In the genomic region with DNA sequence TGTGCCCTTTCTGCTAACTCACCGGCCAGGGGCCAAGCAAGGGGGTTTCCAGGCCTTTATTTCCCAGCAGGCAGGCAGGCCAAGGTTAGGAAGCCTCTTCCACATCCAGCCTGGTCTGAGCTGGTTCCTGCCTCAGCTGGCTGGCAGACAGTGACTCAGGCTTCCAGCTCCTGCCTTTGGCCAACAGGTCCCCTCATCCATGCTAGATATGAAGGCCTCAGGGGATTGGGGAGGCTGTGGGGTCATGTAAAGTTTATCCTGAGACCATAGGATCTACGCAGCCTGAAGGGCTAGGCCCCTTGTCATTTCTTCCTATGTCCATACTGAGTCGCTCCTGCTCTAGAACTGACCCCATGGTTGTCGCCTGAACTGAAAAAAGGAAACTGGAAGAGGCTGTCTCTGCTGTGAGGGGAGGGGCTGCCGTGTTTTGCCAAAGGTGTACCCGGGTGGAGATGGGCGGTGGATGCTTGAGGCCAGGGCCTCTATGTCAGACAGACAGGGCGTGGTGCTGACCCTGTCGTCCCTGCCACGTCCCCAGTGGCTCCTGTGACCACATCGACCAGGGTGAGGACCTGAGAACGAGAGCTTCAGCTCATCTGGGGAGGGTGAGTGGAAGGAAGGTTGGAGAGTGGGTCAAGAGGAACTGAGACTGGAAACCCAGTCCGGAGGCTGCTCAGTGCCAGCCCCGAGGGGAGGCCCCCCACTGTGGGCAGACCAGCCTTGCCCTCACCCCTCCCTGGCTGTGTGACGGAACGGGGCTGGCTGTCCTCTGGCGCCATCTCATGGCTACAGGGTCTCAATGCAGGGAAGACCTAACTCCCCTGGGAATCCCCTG, we compare ENCODE assay signal across 8 cellular contexts. TPM values are rescaled to one million over a fixed set of nuclear protein-coding genes. Genes with fewer than 3 reads are reported as not detected.
DNase-seq lines count a peak whose midpoint lies in the region; ATAC-seq and TF ChIP-seq lines count a peak whose summit lies in the region.

No MANE protein-coding gene starts in this region.

- intact Hi-C loops in heart right ventricle (cut with DNase I) = loop anchor here in 9 of 10 donors (1.0 to 10.0 kb wide), 12 partner anchors 47 to 564 kb away; no protein-coding TSS in a partner anchor

- H3K9me3 ChIP-seq in SK-N-MC (ENCODE audit: low read depth, low read length) (no peaks in the 10 kb centered on the region), heart right ventricle (no peaks in the 10 kb centered on the region)

- H3K27ac Mint-ChIP-seq in progenitor cell of endocrine pancreas = peak overlapping the region; percentile 62

- H3K4me1 ChIP-seq in heart right ventricle = peaks cover 12 to 59% (median 31%) of the 10 kb centered on the region in 9 donors

- ATAC-seq in GM21825 (IDR thresholded peaks at IDR 0.05; ENCODE audit: unreplicated experiment) (peak; percentile 70), heart right ventricle (peak; percentile 79 to 89 (median 82)), GM21515 (IDR thresholded peaks at IDR 0.05; ENCODE audit: unreplicated experiment) (no peak)

- WGBS in heart right ventricle, 2 donors = 15 to 20% methylated on average over 17 of the region's 17 CpGs

- H3K4me3 Mint-ChIP-seq in progenitor cell of endocrine pancreas (ENCODE audit: low read depth) = peak overlapping the region; percentile 10

- DNase-seq in GDM1 (lab: John Stamatoyannopoulos, UW) (peak; percentile 49), LHCN-M2 (ENCODE audit: low read depth) (peak; percentile 81), SK-N-MC (ENCODE audit: low read depth, low spot score) (peak; percentile 12), heart right ventricle (peak; percentile 70 to 72), progenitor cell of endocrine pancreas (ENCODE audit: low spot score, unreplicated experiment) (peak; percentile 53)

- H3K27me3 ChIP-seq in heart right ventricle = no peaks in the 10 kb centered on the region

- H3K36me3 ChIP-seq in SK-N-MC (ENCODE audit: insufficient read depth, low read length) = no peaks in the 10 kb centered on the region
- no peaks in the 10 kb centered on the region for H3K36me3 ChIP-seq in heart right ventricle

- H3K4me1 Mint-ChIP-seq in progenitor cell of endocrine pancreas (ENCODE audit: low read depth) = peaks cover 9% of the 10 kb centered on the region

- H3K27ac ChIP-seq in SK-N-MC = no peak overlapping the region
- H3K27ac ChIP-seq in angular gyrus (ENCODE audit: low read depth, low read length) = peak overlapping the region; percentile 34
- peak overlapping the region; percentile 5 to 91 (median 60) for H3K27ac ChIP-seq in heart right ventricle

- peaks cover 21% of the 10 kb centered on the region for H3K27me3 Mint-ChIP-seq in progenitor cell of endocrine pancreas

- H3K4me3 ChIP-seq in SK-N-MC (no peak overlapping the region), heart right ventricle (peak overlapping the region in 8 of 10 donors; percentile 16 to 47 (median 37))

- H3K36me3 Mint-ChIP-seq in progenitor cell of endocrine pancreas (ENCODE audit: insufficient read depth) = no peaks in the 10 kb centered on the region

- TF ChIP-seq CTCF in heart right ventricle (IDR thresholded peaks at IDR 0.05) (peak; percentile 92 to 99 (median 96)), progenitor cell of endocrine pancreas (IDR thresholded peaks at IDR 0.05; ENCODE audit: unreplicated experiment) (peak; percentile 92)

- no peak overlapping the region for H3K9ac ChIP-seq in SK-N-MC (ENCODE audit: insufficient read length)

- no peaks in the 10 kb centered on the region for H3K9me3 Mint-ChIP-seq in progenitor cell of endocrine pancreas (ENCODE audit: low read depth)

RNA-seq across cellular contexts. Expression of a gene that starts 17.0 kb away (rescaled TPM):
- total RNA-seq in LHCN-M2 (2014; rRNA removed) = 0.17 TPM in 1 of 2 replicates, not detected in the other
- 0.60 TPM for polyA plus RNA-seq in LHCN-M2 (2012)
- 10 to 100 TPM in 1 of 10 donors, 1 to 10 TPM in 7, under 1 TPM in 2; 0.83 to 13.0 (median 1.8) TPM for total RNA-seq in heart right ventricle
- 1 to 10 TPM; 1.2 to 2.4 TPM for polyA plus RNA-seq in heart right ventricle
- 0.13 and 0.14 TPM in 2 replicates for total RNA-seq in progenitor cell of endocrine pancreas

RNA-seq across cellular contexts. Expression of a gene that starts 19.0 kb away (rescaled TPM):
- 13.8 and 15.7 TPM in 2 replicates for total RNA-seq in LHCN-M2 (2014; rRNA removed)
- polyA plus RNA-seq in LHCN-M2 (2012) = 33.9 TPM
- total RNA-seq in heart right ventricle = 10 to 100 TPM; 39.2 to 67.4 (median 52.2) TPM
- polyA plus RNA-seq in heart right ventricle = 10 to 100 TPM; 38.6 to 44.3 TPM
- total RNA-seq in progenitor cell of endocrine pancreas = 71.4 and 77.0 TPM in 2 replicates

Comparison
In these comparisons a context has a peak if more than half of its experiments do, and no peak if none do; other contexts are left out.
1. DNase-seq: peak in every context shown above with its lines; median percentile 81 in LHCN-M2; 71 in heart right ventricle; 53 in progenitor cell of endocrine pancreas; 49 in GDM1; 12 in SK-N-MC.